In genomic region chr1:3778590-3779264, GRCh38 we compare ENCODE assay signal across 31 cellular contexts. TPM values are rescaled to one million over a fixed set of nuclear protein-coding genes. Genes with fewer than 3 reads are reported as not detected.
DNase-seq lines count a peak whose midpoint lies in the region; ATAC-seq, FAIRE-seq and TF ChIP-seq lines count a peak whose summit lies in the region.
"Had no signal": no experiment of that assay in that cellular context is flagged by ENCODE, and none has a peak within 500 bp of the region (broad histone marks: within the 10 kb centered on the region; RNA-seq: fewer than 3 reads in every experiment).

No MANE protein-coding gene starts in this region.

- peak; percentile 42 for DNase-seq in Right ventricle myocardium inferior (ENCODE audit: missing footprints)
- no peak for DNase-seq in Right ventricle myocardium superior
- no peak for DNase-seq in GM12878 (ENCODE audit: low read depth, low spot score)
- peak; percentile 46 for DNase-seq in kidney
- peak in 3 of 49 donors; percentile 33 to 69 (median 42) for DNase-seq in substantia nigra (lab: John Stamatoyannopoulos, UW)
- no peak for DNase-seq in NCI-H2029 (lab: John Stamatoyannopoulos, UW)
- DNase-seq in NCI-H526 treated with DMSO at 0.1 percent for 48 hours (lab: John Stamatoyannopoulos, UW), result no peak
- DNase-seq in NOMO-1 (lab: John Stamatoyannopoulos, UW; ENCODE audit: unreplicated experiment in 2 of 2), result no peak
- DNase-seq: activated CD4-positive, alpha-beta T cell treated with anti-CD3 and anti-CD28 coated beads, Interleukin-2, amount 10 ng/mL, durations not matched to agents 24 days and 14 days; activated T-cell treated with anti-CD3 and anti-CD28 coated beads, Interleukin-2, amount 50 U/mL, for 24 hours; DMS53; KG1; MM.1S; NCI-H1417 treated with DMSO at 0.1 percent for 48 hours; NCI-H524 treated with DMSO at 0.1 percent for 48 hours; SIG-M5; stimulated activated naive CD4-positive, alpha-beta T cell treated with Interleukin-2 at 50 U/mL for 16 hours; T-helper 9 cell; thyroid gland had no signal

- H3K27ac ChIP-seq in GM12878 (ENCODE audit: control insufficient read depth, insufficient read depth), result no peak overlapping the region
- no peak overlapping the region for H3K27ac ChIP-seq in kidney (ENCODE audit: low read depth in 2 of 2, low read length in 2 of 2)
- peak overlapping the region; percentile 42 for H3K27ac ChIP-seq in substantia nigra (ENCODE audit: low read depth, low read length, poor library complexity, severe bottlenecking)
- H3K27ac ChIP-seq: epithelial cell of prostate, thyroid gland, vagina had no signal

- BruUV-seq in GM12878 (replicated peaks; lab: Mats Ljungman, UMichigan), result no TSS peak

- H4K20me1 ChIP-seq in GM12878 (ENCODE audit: control insufficient read depth, insufficient read depth), result no peaks in the 10 kb centered on the region

- in situ Hi-C loops in GM12878 (cut with MboI), result no loop called here

- no peak overlapping the region for H2AFZ ChIP-seq in GM12878 (ENCODE audit: control insufficient read depth, low read depth, low read length)

- no peak overlapping the region for H3K9ac ChIP-seq in GM12878 (ENCODE audit: control insufficient read depth, insufficient read depth, low read length)
- no peak overlapping the region for H3K9ac ChIP-seq in kidney (ENCODE audit: low read length in 2 of 2)

- RAD21 ChIA-PET in GM12878 (lab: Charles Lee; ENCODE audit: unreplicated experiment), result interaction anchor here (0.6 to 0.7 kb wide), 2 partner anchors 257 to 298 kb away, joined by 3 read pairs; no protein-coding TSS in a partner anchor

- TF ChIP-seq POLR2A in GM12878 (IDR thresholded peaks at IDR 0.05; ENCODE audit: low read depth, low read length), result peak; percentile 68

- no peaks in the 10 kb centered on the region for H3K27me3 ChIP-seq in GM12878 (replicated peaks in 1 of 2; ENCODE audit: control insufficient read depth in 2 of 2, insufficient read depth in 2 of 2, low read length in 1 of 2)
- H3K27me3 ChIP-seq: thyroid gland, vagina had no signal

- intact Hi-C loops in Right ventricle myocardium inferior (cut with DNase I) (no loop called here), Right ventricle myocardium superior (cut with DNase I) (no loop called here), GM12878 (cut with micrococcal nuclease; ENCODE audit: unreplicated experiment) (no loop called here), kidney (cut with DNase I) (no loop called here)

- peaks cover 9 to 15% of the 10 kb centered on the region in 2 experiments; a peak in 3 of 4 replicates for H3K36me3 ChIP-seq in GM12878 (ENCODE audit: control insufficient read depth in 2 of 2, insufficient read depth in 2 of 2, low read length in 1 of 2)
- peaks cover 27 to 31% of the 10 kb centered on the region in 2 donors for H3K36me3 ChIP-seq in kidney (ENCODE audit: control insufficient read depth in 1 of 2, insufficient read depth in 2 of 2, low read length in 2 of 2)

- 87% methylated on average over 12 of the region's 14 CpGs for WGBS in GM12878 (ENCODE audit: insufficient coverage, insufficient replicate concordance, low lambda C conversion rate, missing lambda C conversion rate)

- H3K4me1 ChIP-seq in GM12878 (ENCODE audit: control insufficient read depth, insufficient read depth, low read length), result peaks cover 11% of the 10 kb centered on the region
- H3K4me1 ChIP-seq in kidney (ENCODE audit: control insufficient read depth in 1 of 2, insufficient read depth in 1 of 2, low read depth in 1 of 2, low read length in 2 of 2), result peaks cover 5 to 20% of the 10 kb centered on the region in 2 donors

- SMC1A ChIA-PET in GM12878 (lab: Charles Lee; ENCODE audit: uncharacterized antibody, unreplicated experiment), result no interaction called here

- H3K9me3 ChIP-seq in GM12878 (replicated peaks; ENCODE audit: control insufficient read depth, insufficient read depth, low read length), result no peaks in the 10 kb centered on the region
- no peaks in the 10 kb centered on the region for H3K9me3 ChIP-seq in kidney (ENCODE audit: control insufficient read depth in 1 of 2, low read length in 2 of 2)
- H3K9me3 ChIP-seq: mucosa of descending colon, thyroid gland, vagina had no signal

- CTCF ChIA-PET in GM12878 (lab: Yijun Ruan, JAX), result interaction anchor here (1.6 kb wide), 1 partner anchor 13 kb away, joined by 3 read pairs; no protein-coding TSS in a partner anchor

- TF ChIP-seq EP300 in GM12878 (IDR thresholded peaks at IDR 0.05; ENCODE audit: borderline replicate concordance in 1 of 2, control insufficient read depth in 1 of 2, low read depth in 2 of 2, low read length in 2 of 2), result no peak

- POLR2A ChIA-PET in GM12878 (lab: Charles Lee), result no interaction called here

- no peak for TF ChIP-seq CTCF in GM12878 (IDR thresholded peaks at IDR 0.05 in 2 of 3, conservative IDR thresholded peaks at IDR 0.05 in 1 of 3; ENCODE audit: control insufficient read depth in 2 of 3, extremely low read depth in 1 of 3, insufficient read depth in 1 of 3, low read depth in 3 of 3, low read length in 3 of 3)
- no peak for TF ChIP-seq CTCF in kidney (IDR thresholded peaks at IDR 0.05; ENCODE audit: borderline replicate concordance, extremely low read depth, insufficient read depth)

- ATAC-seq in Right ventricle myocardium inferior, result no peak
- ATAC-seq in Right ventricle myocardium superior (ENCODE audit: poor library complexity), result no peak
- no peak for ATAC-seq in GM12878
- ATAC-seq: HCT116, mucosa of descending colon had no signal

- FAIRE-seq in GM12878 (lab: Jason Lieb, UNC) (no peak), kidney (lab: Jason Lieb, UNC) (no peak)
- FAIRE-seq: A204.1, G401.6, HTR-8/SVneo, keratinocyte had no signal

- TF ChIP-seq RAD21 in GM12878 (IDR thresholded peaks at IDR 0.05; ENCODE audit: insufficient read depth, low read depth, low read length), result no peak

- no peaks in the 10 kb centered on the region for H3K79me2 ChIP-seq in GM12878 (ENCODE audit: control insufficient read depth, insufficient read depth, low read length)

- no peak overlapping the region for H3K4me2 ChIP-seq in GM12878 (ENCODE audit: control insufficient read depth, insufficient read depth)

- no peak overlapping the region for H3K4me3 ChIP-seq in GM12878
- no peak overlapping the region for H3K4me3 ChIP-seq in kidney (ENCODE audit: low read length in 2 of 2)
- H3K4me3 ChIP-seq: lung, mucosa of descending colon, thyroid gland, vagina had no signal

RNA-seq across cellular contexts. Expression of gene SMIM1, which starts 6.2 kb away (rescaled TPM):
- total RNA-seq in Right ventricle myocardium inferior (13.0 TPM), Right ventricle myocardium superior (17.3 TPM), GM12878 (2014; rRNA removed) (0.71 TPM in 1 of 2 replicates, not detected in the other), GM12878 (2014; rRNA removed; fragmentation: Illumina TruSeq; extraction: Trizol) (not detected in 2 replicates), GM12878 (2021) (0.53 TPM in 1 of 2 replicates, not detected in the other), kidney (7.0 TPM)
- total RNA-seq in GM12878 (2013; cell fraction: nucleolus; rRNA removed), result 3.9 TPM in 1 of 2 replicates, not detected in the other
- not detected for polyA plus RNA-seq in GM12878 (2011; ENCODE audit: low read depth)
- polyA plus RNA-seq in GM12878 (2011; rRNA removed) (0.30 TPM in 1 of 2 replicates, not detected in the other), GM12878 (2014; fragmentation: Illumina TruSeq; extraction: Trizol) (not detected in 2 replicates), GM12878 (2014; fragmentation: Nextera tagmentation; extraction: Ambion mirVana) (not detected), GM12878 (2014; rRNA removed) (0.37 and 1.1 TPM in 2 replicates), GM12878 (2016; fragmentation: Nextera tagmentation; extraction: Ambion mirVana) (not detected), kidney (ENCODE audit: insufficient read depth, low read depth, low replicate concordance) (49.5 TPM)
- polyA plus RNA-seq in GM12878 (2011; cell fraction: cytosol; rRNA removed), result 0.54 and 0.92 TPM in 2 replicates
- 0.36 and 0.94 TPM in 2 replicates for polyA plus RNA-seq in GM12878 (2011; cell fraction: nucleus; rRNA removed)
- polyA plus RNA-seq in GM12878 (2012), result 0.97 and 1.8 TPM in 2 replicates
- polyA minus RNA-seq in GM12878 (2011; rRNA and poly(A)+ RNA removed), result not detected in 2 replicates
- polyA minus RNA-seq in GM12878 (2011; cell fraction: cytosol; rRNA and poly(A)+ RNA removed), result not detected in 2 replicates
- 0.97 and 1.1 TPM in 2 replicates for polyA minus RNA-seq in GM12878 (2011; cell fraction: nucleus; rRNA and poly(A)+ RNA removed)
- total RNA-seq: vagina had no signal
- polyA plus RNA-seq: neural cell had no signal

RNA-seq across cellular contexts. Expression of gene LRRC47, which starts 17.6 kb away (rescaled TPM):
- total RNA-seq in Right ventricle myocardium inferior (54.5 TPM), Right ventricle myocardium superior (54.7 TPM), GM12878 (2014; rRNA removed) (20.9 and 22.9 TPM in 2 replicates), GM12878 (2014; rRNA removed; fragmentation: Illumina TruSeq; extraction: Trizol) (13.7 and 15.3 TPM in 2 replicates), GM12878 (2021) (31.0 and 34.6 TPM in 2 replicates), kidney (42.4 TPM)
- 13.3 and 18.5 TPM in 2 replicates for total RNA-seq in GM12878 (2013; cell fraction: nucleolus; rRNA removed)
- 8.3 TPM for polyA plus RNA-seq in GM12878 (2011; ENCODE audit: low read depth)
- polyA plus RNA-seq in GM12878 (2011; rRNA removed) (24.0 and 25.4 TPM in 2 replicates), GM12878 (2014; fragmentation: Illumina TruSeq; extraction: Trizol) (20.4 and 26.1 TPM in 2 replicates), GM12878 (2014; fragmentation: Nextera tagmentation; extraction: Ambion mirVana) (1 to 10 TPM; 2.5 to 4.5 TPM), GM12878 (2014; rRNA removed) (21.1 and 24.4 TPM in 2 replicates), GM12878 (2016; fragmentation: Nextera tagmentation; extraction: Ambion mirVana) (10 to 100 TPM; 14.1 to 15.3 TPM), kidney (ENCODE audit: insufficient read depth, low read depth, low replicate concordance) (28.8 TPM)
- 13.1 and 14.6 TPM in 2 replicates for polyA plus RNA-seq in GM12878 (2011; cell fraction: cytosol; rRNA removed)
- polyA plus RNA-seq in GM12878 (2011; cell fraction: nucleus; rRNA removed), result 17.9 and 29.4 TPM in 2 replicates
- 23.2 and 23.5 TPM in 2 replicates for polyA plus RNA-seq in GM12878 (2012)
- polyA minus RNA-seq in GM12878 (2011; rRNA and poly(A)+ RNA removed), result 6.3 and 8.1 TPM in 2 replicates
- 6.0 and 6.8 TPM in 2 replicates for polyA minus RNA-seq in GM12878 (2011; cell fraction: cytosol; rRNA and poly(A)+ RNA removed)
- 4.2 and 8.9 TPM in 2 replicates for polyA minus RNA-seq in GM12878 (2011; cell fraction: nucleus; rRNA and poly(A)+ RNA removed)

RNA-seq across cellular contexts. Expression of gene CCDC27, which starts 26.5 kb away (rescaled TPM):
- total RNA-seq in Right ventricle myocardium inferior (not detected), Right ventricle myocardium superior (not detected), GM12878 (2014; rRNA removed) (not detected in 2 replicates), GM12878 (2014; rRNA removed; fragmentation: Illumina TruSeq; extraction: Trizol) (not detected in 2 replicates), GM12878 (2021) (not detected in 2 replicates), kidney (not detected)
- total RNA-seq in GM12878 (2013; cell fraction: nucleolus; rRNA removed), result not detected in 2 replicates
- not detected for polyA plus RNA-seq in GM12878 (2011; ENCODE audit: low read depth)
- polyA plus RNA-seq in GM12878 (2011; rRNA removed) (not detected in 2 replicates), GM12878 (2014; fragmentation: Illumina TruSeq; extraction: Trizol) (not detected in 2 replicates), GM12878 (2014; fragmentation: Nextera tagmentation; extraction: Ambion mirVana) (under 1 TPM in 1 of 2 experiments, not detected in 1; 0.05 TPM), GM12878 (2014; rRNA removed) (not detected in 2 replicates), GM12878 (2016; fragmentation: Nextera tagmentation; extraction: Ambion mirVana) (not detected), kidney (ENCODE audit: insufficient read depth, low read depth, low replicate concordance) (not detected)
- polyA plus RNA-seq in GM12878 (2011; cell fraction: cytosol; rRNA removed), result not detected in 2 replicates
- not detected in 2 replicates for polyA plus RNA-seq in GM12878 (2011; cell fraction: nucleus; rRNA removed)
- not detected in 2 replicates for polyA plus RNA-seq in GM12878 (2012)
- polyA minus RNA-seq in GM12878 (2011; rRNA and poly(A)+ RNA removed), result not detected in 2 replicates
- polyA minus RNA-seq in GM12878 (2011; cell fraction: cytosol; rRNA and poly(A)+ RNA removed), result not detected in 2 replicates
- not detected in 2 replicates for polyA minus RNA-seq in GM12878 (2011; cell fraction: nucleus; rRNA and poly(A)+ RNA removed)
- total RNA-seq: activated CD4-positive, alpha-beta T cell treated with anti-CD3 and anti-CD28 coated beads, Interleukin-2, amount 10 ng/mL, durations not matched to agents 24 days and 14 days; activated CD8-positive, alpha-beta memory T cell treated with anti-CD3 and anti-CD28 coated beads for 36 hours; fibroblast of villous mesenchyme; lung; mucosa of descending colon; vagina had no signal
- polyA plus RNA-seq: keratinocyte, lung, neural cell had no signal

Comparison
In these comparisons a context has a peak if more than half of its experiments do, and no peak if none do; other contexts are left out.
1. DNase-seq: peak in Right ventricle myocardium inferior (single experiment) and kidney (single experiment); none in Right ventricle myocardium superior (single experiment), GM12878 (single experiment), NCI-H2029 (single experiment), NCI-H526 treated with DMSO at 0.1 percent for 48 hours (single experiment) and NOMO-1 (0 of 2).